ENCODE assay signal across 13 cellular contexts in the genomic region with DNA sequence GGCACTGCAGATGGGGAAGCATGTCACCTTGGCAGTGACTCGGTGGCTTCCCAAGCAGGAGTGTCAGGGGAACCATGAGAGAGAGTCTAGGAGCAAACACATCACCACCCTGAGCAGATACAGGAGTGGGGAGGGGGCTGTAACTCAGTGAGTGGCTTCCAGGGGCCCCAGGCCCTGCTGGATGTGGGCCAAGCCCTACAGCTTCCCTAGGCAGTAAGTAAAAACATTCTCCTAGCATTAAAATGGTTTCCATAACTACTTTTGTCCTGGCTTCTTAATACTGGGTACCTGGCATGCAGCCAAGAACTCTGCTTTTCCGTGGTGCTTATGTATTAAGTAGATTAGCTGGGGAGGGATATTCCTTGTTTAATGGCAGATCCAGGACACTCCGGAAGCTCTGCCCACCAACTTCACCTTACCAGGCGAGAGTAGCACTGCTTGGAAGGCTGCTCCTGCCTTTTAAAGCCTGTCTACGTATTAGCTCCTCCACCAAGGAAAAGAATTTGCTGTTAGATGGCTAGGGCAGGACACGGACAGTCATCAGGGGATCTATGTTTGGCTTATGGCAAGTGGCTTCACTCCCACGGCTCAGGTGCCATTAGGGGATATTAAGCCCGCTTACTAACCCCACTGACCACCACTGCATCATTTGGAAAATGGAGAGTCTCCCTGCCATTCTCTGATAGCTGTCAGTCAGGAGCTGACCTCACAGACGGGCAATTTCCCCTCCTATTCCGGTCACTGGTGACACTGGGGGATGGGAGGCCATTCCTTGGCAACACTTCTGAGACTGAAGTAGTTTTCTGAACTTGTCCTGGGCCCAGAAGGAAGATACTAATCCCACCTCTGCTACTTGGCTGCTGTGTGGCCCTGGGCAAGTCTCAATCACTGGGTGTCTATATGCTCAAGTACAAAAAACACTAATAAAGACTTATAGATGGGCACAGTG. TPM values are rescaled to one million over a fixed set of nuclear protein-coding genes. Genes with fewer than 3 reads are reported as not detected.
DNase-seq lines count a peak whose midpoint lies in the region; ATAC-seq, FAIRE-seq and TF ChIP-seq lines count a peak whose summit lies in the region.
"Had no signal": no experiment of that assay in that cellular context is flagged by ENCODE, and none has a peak within 500 bp of the region (broad histone marks: within the 10 kb centered on the region; RNA-seq: fewer than 3 reads in every experiment).

No MANE protein-coding gene starts in this region.

- H2AFZ ChIP-seq in endothelial cell of umbilical vein (ENCODE audit: low read depth, low read length) (no peak overlapping the region), Karpas-422 (ENCODE audit: low read length) (no peak overlapping the region)
- H2AFZ ChIP-seq: parathyroid adenoma had no signal

- H3K9me1 ChIP-seq in endothelial cell of umbilical vein (replicated peaks; ENCODE audit: control insufficient read depth, extremely low read depth, insufficient read depth, low read length) = no peaks in the 10 kb centered on the region

- H3K27me3 ChIP-seq in endothelial cell of umbilical vein (ENCODE audit: control insufficient read depth in 2 of 2, insufficient read depth in 2 of 2, low read length in 2 of 2) (no peaks in the 10 kb centered on the region), vagina (no peaks in the 10 kb centered on the region), Karpas-422 (ENCODE audit: low read length) (no peaks in the 10 kb centered on the region)

- POLR2A ChIA-PET in endothelial cell of umbilical vein (lab: Charles Lee) = no interaction called here

- peaks cover under 1% of the 10 kb centered on the region for H3K4me1 Mint-ChIP-seq in stimulated activated naive CD8-positive, alpha-beta T cell treated with anti-CD3 and anti-CD28 coated beads, Interleukin-15, amount 100 ng/mL, for 72 hours

- no peak overlapping the region for H3K4me3 Mint-ChIP-seq in stimulated activated naive CD8-positive, alpha-beta T cell treated with anti-CD3 and anti-CD28 coated beads, Interleukin-15, amount 100 ng/mL, for 72 hours
- H3K4me3 Mint-ChIP-seq: T-helper 1 cell treated with Interleukin-12 subunit alpha and Interleukin-12 subunit beta and Interleukin-4 antibody, amounts not matched to agents 30 μg/mL and 1 μg/mL, for 36 hours had no signal

- H3K36me3 ChIP-seq in endothelial cell of umbilical vein (ENCODE audit: control insufficient read depth in 2 of 2, extremely low read depth in 1 of 2, insufficient read depth in 2 of 2, low read length in 2 of 2) (peaks cover 13 to 28% of the 10 kb centered on the region in 2 experiments), vagina (peaks cover 5 to 78% of the 10 kb centered on the region in 2 donors), Karpas-422 (ENCODE audit: insufficient read depth, low read length) (peaks cover 63% of the 10 kb centered on the region)

- DNase-seq in stimulated activated naive CD8-positive, alpha-beta T cell treated with anti-CD3 and anti-CD28 coated beads, Interleukin-15, Interleukin-2, amounts not matched to agents 100 U/mL and 50 U/mL, for 24 hours = peak; percentile 1
- no peak for DNase-seq in stimulated activated naive CD8-positive, alpha-beta T cell treated with anti-CD3 and anti-CD28 coated beads, Interleukin-15, amount 100 ng/mL, for 72 hours
- DNase-seq in NCI-H748 (lab: John Stamatoyannopoulos, UW; ENCODE audit: unreplicated experiment) (peak; percentile 93), endothelial cell of umbilical vein (ENCODE audit: low read depth, low spot score) (no peak), vagina (ENCODE audit: extremely low spot score in 2 of 2) (peak; percentile 62 to 88), Karpas-422 (no peak)
- DNase-seq: mammary epithelial cell had no signal

- H3K4me2 ChIP-seq in endothelial cell of umbilical vein (ENCODE audit: insufficient read depth, low read length) (no peak overlapping the region), Karpas-422 (ENCODE audit: low read depth, low read length, poor library complexity, severe bottlenecking) (no peak overlapping the region)

- H3K79me2 ChIP-seq in endothelial cell of umbilical vein (ENCODE audit: control insufficient read depth, insufficient read depth, low read length) (no peaks in the 10 kb centered on the region), Karpas-422 (ENCODE audit: low read length) (no peaks in the 10 kb centered on the region)

- TF ChIP-seq CTCF in endothelial cell of umbilical vein (IDR thresholded peaks at IDR 0.05; ENCODE audit: extremely low read depth in 1 of 2, insufficient read depth in 1 of 2, low read depth in 1 of 2, low read length in 2 of 2) (no peak), vagina (IDR thresholded peaks at IDR 0.05) (no peak)

- H3K27ac ChIP-seq in endothelial cell of umbilical vein (ENCODE audit: insufficient read depth, low read depth, low read length) (no peak overlapping the region), vagina (no peak overlapping the region), Karpas-422 (ENCODE audit: low read length) (no peak overlapping the region)
- H3K27ac ChIP-seq: parathyroid adenoma had no signal

- no peaks in the 10 kb centered on the region for H3K9me3 ChIP-seq in endothelial cell of umbilical vein (replicated peaks; ENCODE audit: control insufficient read depth, insufficient read depth, low read length)
- H3K9me3 ChIP-seq in vagina = no peaks in the 10 kb centered on the region
- no peaks in the 10 kb centered on the region for H3K9me3 ChIP-seq in Karpas-422 (ENCODE audit: low read length)

- no peaks in the 10 kb centered on the region for H3K9me3 Mint-ChIP-seq in stimulated activated naive CD8-positive, alpha-beta T cell treated with anti-CD3 and anti-CD28 coated beads, Interleukin-15, amount 100 ng/mL, for 72 hours
- H3K9me3 Mint-ChIP-seq: T-helper 1 cell treated with Interleukin-12 subunit alpha and Interleukin-12 subunit beta and Interleukin-4 antibody, amounts not matched to agents 30 μg/mL and 1 μg/mL, for 36 hours had no signal

- no peak for ATAC-seq in stimulated activated naive CD8-positive, alpha-beta T cell treated with anti-CD3 and anti-CD28 coated beads, Interleukin-15, Interleukin-2, amounts not matched to agents 100 U/mL and 50 U/mL, for 24 hours
- no peak for ATAC-seq in stimulated activated naive CD8-positive, alpha-beta T cell treated with anti-CD3 and anti-CD28 coated beads, Interleukin-15, amount 100 ng/mL, for 72 hours
- ATAC-seq in GM19351 (IDR thresholded peaks at IDR 0.05; ENCODE audit: unreplicated experiment) (no peak), GM21576 (IDR thresholded peaks at IDR 0.05; ENCODE audit: unreplicated experiment) (no peak)

- no peak for TF ChIP-seq POLR2A in endothelial cell of umbilical vein (IDR thresholded peaks at IDR 0.05; ENCODE audit: low read depth, low read length)
- TF ChIP-seq POLR2A in vagina (IDR thresholded peaks at IDR 0.05) = no peak

- CTCF ChIA-PET in endothelial cell of umbilical vein (lab: Charles Lee) = interaction anchor here (1.5 to 7.6 kb wide), 4 partner anchors 11 to 88 kb away, joined by 3 to 133 read pairs (median 15); no protein-coding TSS in a partner anchor

- no peaks in the 10 kb centered on the region for H4K20me1 ChIP-seq in endothelial cell of umbilical vein (replicated peaks; ENCODE audit: control insufficient read depth, extremely low read depth, insufficient read depth, low read length)
- H4K20me1 ChIP-seq in Karpas-422 (ENCODE audit: insufficient read depth, low read depth, low read length) = peaks cover 17% of the 10 kb centered on the region

- H3K4me1 ChIP-seq in endothelial cell of umbilical vein (ENCODE audit: control insufficient read depth, extremely low read depth, insufficient read depth, low read length) (peaks cover 3% of the 10 kb centered on the region), vagina (peaks cover 7% of the 10 kb centered on the region), Karpas-422 (ENCODE audit: low read length) (no peaks in the 10 kb centered on the region)

- H3K9me2 ChIP-seq in Karpas-422 (replicated peaks; ENCODE audit: insufficient read depth, low read length) = no peaks in the 10 kb centered on the region

- no peaks in the 10 kb centered on the region for H3K27me3 Mint-ChIP-seq in stimulated activated naive CD8-positive, alpha-beta T cell treated with anti-CD3 and anti-CD28 coated beads, Interleukin-15, amount 100 ng/mL, for 72 hours

- FAIRE-seq in endothelial cell of umbilical vein (lab: Jason Lieb, UNC) = peak; percentile 38
- FAIRE-seq: endometrium had no signal

- no peak overlapping the region for H3K4me3 ChIP-seq in endothelial cell of umbilical vein (replicated peaks in 1 of 3; ENCODE audit: insufficient read depth in 1 of 3, low read depth in 1 of 3, low read length in 3 of 3)
- H3K4me3 ChIP-seq in vagina = no peak overlapping the region
- no peak overlapping the region for H3K4me3 ChIP-seq in Karpas-422 (ENCODE audit: low read length)

- no peak overlapping the region for H3K27ac Mint-ChIP-seq in stimulated activated naive CD8-positive, alpha-beta T cell treated with anti-CD3 and anti-CD28 coated beads, Interleukin-15, amount 100 ng/mL, for 72 hours
- H3K27ac Mint-ChIP-seq: T-helper 1 cell treated with Interleukin-12 subunit alpha and Interleukin-12 subunit beta and Interleukin-4 antibody, amounts not matched to agents 30 μg/mL and 1 μg/mL, for 36 hours had no signal

- intact Hi-C loops in endothelial cell of umbilical vein (cut with micrococcal nuclease) (no loop called here), vagina (cut with DNase I) (no loop called here)

- BruUV-seq in endothelial cell of umbilical vein (replicated peaks; lab: Mats Ljungman, UMichigan) = no TSS peak

- dilution Hi-C loops in endothelial cell of umbilical vein (cut with MboI; ENCODE audit: extremely low pct_ligation_motif_present, low sequenced_read_pairs) = no loop called here

- no peak overlapping the region for H3K9ac ChIP-seq in endothelial cell of umbilical vein (replicated peaks; ENCODE audit: extremely low read depth, insufficient read depth, low read length)
- no peak overlapping the region for H3K9ac ChIP-seq in Karpas-422 (ENCODE audit: low read length)
- H3K9ac ChIP-seq: parathyroid adenoma had no signal

RNA-seq across cellular contexts. Expression of a gene that starts 22.8 kb away (rescaled TPM):
- 1.1 and 1.6 TPM in 2 replicates for total RNA-seq in endothelial cell of umbilical vein
- 0.53 and 0.70 TPM in 2 replicates for polyA plus RNA-seq in endothelial cell of umbilical vein
- 0.59 and 0.61 TPM in 2 replicates for polyA plus RNA-seq in endothelial cell of umbilical vein (2011; cell fraction: cytosol; rRNA removed)
- 0.62 and 0.67 TPM in 2 replicates for polyA plus RNA-seq in endothelial cell of umbilical vein (2011; cell fraction: nucleus; rRNA removed)
- polyA plus RNA-seq in endothelial cell of umbilical vein (2012) = 1.7 and 1.9 TPM in 2 replicates
- polyA minus RNA-seq in endothelial cell of umbilical vein = 2.4 and 2.7 TPM in 2 replicates
- polyA minus RNA-seq in endothelial cell of umbilical vein (2011; cell fraction: cytosol; rRNA and poly(A)+ RNA removed) = 0.61 TPM
- 0.63 and 0.82 TPM in 2 replicates for polyA minus RNA-seq in endothelial cell of umbilical vein (2011; cell fraction: nucleus; rRNA and poly(A)+ RNA removed)
- total RNA-seq in vagina = 1.7 TPM
- not detected in 2 replicates for total RNA-seq in Karpas-422 (2014; rRNA removed; shearing (Covaris generic); ENCODE audit: low replicate concordance)

RNA-seq across cellular contexts. Expression of a gene that starts 32.1 kb away (rescaled TPM):
- total RNA-seq in endothelial cell of umbilical vein = 132 and 141 TPM in 2 replicates
- 86.7 and 88.3 TPM in 2 replicates for polyA plus RNA-seq in endothelial cell of umbilical vein
- polyA plus RNA-seq in endothelial cell of umbilical vein (2011; cell fraction: cytosol; rRNA removed) = 111 and 132 TPM in 2 replicates
- polyA plus RNA-seq in endothelial cell of umbilical vein (2011; cell fraction: nucleus; rRNA removed) = 157 and 197 TPM in 2 replicates
- polyA plus RNA-seq in endothelial cell of umbilical vein (2012) = 98.6 and 133 TPM in 2 replicates
- polyA minus RNA-seq in endothelial cell of umbilical vein = 89.8 and 103 TPM in 2 replicates
- polyA minus RNA-seq in endothelial cell of umbilical vein (2011; cell fraction: cytosol; rRNA and poly(A)+ RNA removed) = 80.2 TPM
- polyA minus RNA-seq in endothelial cell of umbilical vein (2011; cell fraction: nucleus; rRNA and poly(A)+ RNA removed) = 32.3 and 46.5 TPM in 2 replicates
- 109 TPM for total RNA-seq in vagina
- 217 and 248 TPM in 2 replicates for total RNA-seq in Karpas-422 (2014; rRNA removed; shearing (Covaris generic); ENCODE audit: low replicate concordance)

RNA-seq across cellular contexts. Expression of a gene that starts 32.2 kb away (rescaled TPM):
- total RNA-seq in endothelial cell of umbilical vein = 31.1 and 31.8 TPM in 2 replicates
- 32.9 and 38.1 TPM in 2 replicates for polyA plus RNA-seq in endothelial cell of umbilical vein
- polyA plus RNA-seq in endothelial cell of umbilical vein (2011; cell fraction: cytosol; rRNA removed) = 28.3 and 28.8 TPM in 2 replicates
- polyA plus RNA-seq in endothelial cell of umbilical vein (2011; cell fraction: nucleus; rRNA removed) = 23.2 and 26.8 TPM in 2 replicates
- 12.9 and 14.3 TPM in 2 replicates for polyA plus RNA-seq in endothelial cell of umbilical vein (2012)
- 9.7 and 13.9 TPM in 2 replicates for polyA minus RNA-seq in endothelial cell of umbilical vein
- polyA minus RNA-seq in endothelial cell of umbilical vein (2011; cell fraction: cytosol; rRNA and poly(A)+ RNA removed) = 5.0 TPM
- 6.0 and 7.1 TPM in 2 replicates for polyA minus RNA-seq in endothelial cell of umbilical vein (2011; cell fraction: nucleus; rRNA and poly(A)+ RNA removed)
- 18.9 TPM for total RNA-seq in vagina
- 7.8 and 17.6 TPM in 2 replicates for total RNA-seq in Karpas-422 (2014; rRNA removed; shearing (Covaris generic); ENCODE audit: low replicate concordance)

RNA-seq across cellular contexts. Expression of a gene that starts 51.8 kb away (rescaled TPM):
- not detected in 2 replicates for total RNA-seq in endothelial cell of umbilical vein
- not detected in 2 replicates for polyA plus RNA-seq in endothelial cell of umbilical vein
- not detected in 2 replicates for polyA plus RNA-seq in endothelial cell of umbilical vein (2011; cell fraction: cytosol; rRNA removed)
- not detected in 2 replicates for polyA plus RNA-seq in endothelial cell of umbilical vein (2011; cell fraction: nucleus; rRNA removed)
- polyA plus RNA-seq in endothelial cell of umbilical vein (2012) = not detected in 2 replicates
- not detected in 2 replicates for polyA minus RNA-seq in endothelial cell of umbilical vein
- not detected for polyA minus RNA-seq in endothelial cell of umbilical vein (2011; cell fraction: cytosol; rRNA and poly(A)+ RNA removed)
- not detected in 2 replicates for polyA minus RNA-seq in endothelial cell of umbilical vein (2011; cell fraction: nucleus; rRNA and poly(A)+ RNA removed)
- not detected for total RNA-seq in vagina
- total RNA-seq in Karpas-422 (2014; rRNA removed; shearing (Covaris generic); ENCODE audit: low replicate concordance) = not detected in 2 replicates
- total RNA-seq: mammary epithelial cell had no signal
- polyA plus RNA-seq: BJ, mammary epithelial cell had no signal

Comparison
In these comparisons a context has a peak if more than half of its experiments do, and no peak if none do; other contexts are left out.
1. DNase-seq: peak in stimulated activated naive CD8-positive, alpha-beta T cell treated with anti-CD3 and anti-CD28 coated beads, Interleukin-15, Interleukin-2, amounts not matched to agents 100 U/mL and 50 U/mL, for 24 hours (single experiment), NCI-H748 (single experiment) and vagina (2 of 2); none in stimulated activated naive CD8-positive, alpha-beta T cell treated with anti-CD3 and anti-CD28 coated beads, Interleukin-15, amount 100 ng/mL, for 72 hours (0 of 2), endothelial cell of umbilical vein (single experiment) and Karpas-422 (single experiment).